9 cellular contexts compared by ENCODE assay signal in the genomic region with DNA sequence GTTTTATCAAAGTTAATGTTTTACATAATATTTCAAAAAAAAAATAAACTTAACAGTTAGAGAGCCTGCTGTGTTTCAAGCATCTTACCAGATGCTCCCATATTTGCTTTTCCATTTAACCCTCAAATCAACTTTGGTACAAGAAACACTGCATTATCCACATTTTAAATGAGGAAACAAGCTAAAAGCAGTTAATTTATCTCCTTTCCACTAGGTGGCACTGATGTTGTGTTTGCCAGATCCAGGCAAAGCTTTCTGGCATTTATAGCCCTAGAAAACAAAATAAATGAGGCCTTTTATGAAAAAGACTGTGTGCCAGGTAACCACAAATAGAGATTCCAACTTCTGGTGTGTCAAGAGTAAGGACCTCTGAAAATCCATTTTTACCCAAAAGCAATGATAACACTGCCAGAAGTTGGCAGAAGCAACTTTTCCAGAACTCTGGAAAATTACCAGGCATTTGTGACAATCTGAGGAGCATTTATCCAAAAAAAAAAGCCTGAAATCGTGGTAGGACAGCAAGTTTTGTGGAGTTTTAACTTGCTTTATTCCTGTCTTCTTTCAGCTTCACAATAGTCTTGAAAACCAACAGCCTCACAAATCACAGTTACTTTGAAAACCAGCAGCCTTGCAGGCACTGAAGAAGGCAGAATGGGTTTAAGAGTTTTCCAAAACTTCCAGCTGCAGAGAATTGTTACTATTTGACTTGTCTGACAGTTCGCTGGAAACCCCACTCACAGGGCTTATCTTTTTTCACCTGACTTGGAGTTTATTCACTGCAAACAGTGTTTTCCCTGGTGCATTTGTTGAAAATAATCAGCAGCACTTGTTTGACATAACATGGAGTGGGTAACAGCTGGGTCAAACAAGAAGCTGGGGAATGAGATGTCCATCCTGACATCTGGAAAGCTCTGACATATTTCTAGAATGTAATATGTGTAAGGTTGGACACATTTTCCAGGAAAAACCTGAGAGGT. TPM values are rescaled to one million over a fixed set of nuclear protein-coding genes. Genes with fewer than 3 reads are reported as not detected.
A peak's percentile ranks its signal among the peaks of the same experiment; 100 is the strongest.
DNase-seq lines count a peak whose midpoint lies in the region; ATAC-seq and TF ChIP-seq lines count a peak whose summit lies in the region.
"Had no signal": no experiment of that assay in that cellular context is flagged by ENCODE, and none has a peak within 500 bp of the region (broad histone marks: within the 10 kb centered on the region; RNA-seq: fewer than 3 reads in every experiment).

No MANE protein-coding gene starts in this region.

- peak overlapping the region in 1 of 2 donors; percentile 23 for H3K27ac ChIP-seq in liver (ENCODE audit: low read depth in 1 of 2, low read length in 2 of 2)
- H3K27ac ChIP-seq: SJSA1 had no signal

- no peaks in the 10 kb centered on the region for H3K36me3 Mint-ChIP-seq in Calu3 (ENCODE audit: insufficient read depth, unreplicated experiment)

- peak overlapping the region in 1 of 2 donors; percentile 48 for H3K9ac ChIP-seq in liver (ENCODE audit: low read depth in 1 of 2, low read length in 2 of 2)

- TF ChIP-seq CTCF in Calu3 (IDR thresholded peaks at IDR 0.05; ENCODE audit: unreplicated experiment) (peak; percentile 43), cardiac fibroblast (IDR thresholded peaks at IDR 0.05; ENCODE audit: low read depth, low read length) (peak; percentile 69), liver (IDR thresholded peaks at IDR 0.05; ENCODE audit: low read depth, low read length, missing input control) (peak; percentile 70)

- no peak overlapping the region for H3K27ac Mint-ChIP-seq in Calu3 (ENCODE audit: unreplicated experiment)

- 20% methylated on average over 2 of the region's 2 CpGs for WGBS in liver

- H3K9me3 ChIP-seq in liver (ENCODE audit: control insufficient read depth in 4 of 4, low read length in 3 of 4) = no peaks in the 10 kb centered on the region
- H3K9me3 ChIP-seq: SJSA1 had no signal

- intact Hi-C loops in Calu3 (cut with micrococcal nuclease; ENCODE audit: unreplicated experiment) = no loop called here

- no peaks in the 10 kb centered on the region for H3K27me3 ChIP-seq in liver (ENCODE audit: control insufficient read depth in 4 of 4, insufficient read depth in 4 of 4, low read length in 3 of 4)

- no peaks in the 10 kb centered on the region for H3K36me3 ChIP-seq in liver (ENCODE audit: control insufficient read depth in 4 of 4, insufficient read depth in 3 of 4, low read depth in 1 of 4, low read length in 3 of 4)
- H3K36me3 ChIP-seq: SJSA1 had no signal

- DNase-seq in Calu3 (no peak), HCEC 1CT (peak; percentile 63), NOMO-1 treated with dmso at 0.1 percent for 144 hours (lab: John Stamatoyannopoulos, UW; ENCODE audit: unreplicated experiment) (peak; percentile 12), cardiac fibroblast (ENCODE audit: low read depth in 2 of 2) (peak; percentile 73 to 76), islet precursor cell (no peak)

- H3K4me1 Mint-ChIP-seq in Calu3 (ENCODE audit: low read depth, unreplicated experiment) = no peaks in the 10 kb centered on the region

- ATAC-seq in HG02973 (IDR thresholded peaks at IDR 0.05; ENCODE audit: unreplicated experiment) (no peak), GM18873 (IDR thresholded peaks at IDR 0.05; ENCODE audit: low FRiP score, unreplicated experiment) (no peak)

- no peak overlapping the region for H3K4me3 Mint-ChIP-seq in Calu3 (ENCODE audit: low read depth, unreplicated experiment)

- CTCF ChIA-PET in Calu3 (lab: Charles Lee) = interaction anchor here (0.5 to 1.6 kb wide), 8 partner anchors 10 to 499 kb away, joined by 3 to 24 read pairs (median 3); partner anchors contain the start of genes FAM162A, MIX23, SLC15A2 and WDR5B

- H3K9me3 Mint-ChIP-seq in Calu3 (ENCODE audit: low read depth, unreplicated experiment) = no peaks in the 10 kb centered on the region

- no TSS peak for BruUV-seq in Calu3 (replicated peaks; lab: Mats Ljungman, UMichigan)

- H3K4me3 ChIP-seq in cardiac fibroblast (replicated peaks in 1 of 2; ENCODE audit: low read depth in 2 of 2, low read length in 2 of 2) (no peak overlapping the region), liver (ENCODE audit: low read depth in 1 of 3, low read length in 3 of 3) (no peak overlapping the region)
- H3K4me3 ChIP-seq: SJSA1 had no signal

- H3K27me3 Mint-ChIP-seq in Calu3 (ENCODE audit: unreplicated experiment) = no peaks in the 10 kb centered on the region

- H3K4me1 ChIP-seq in liver (ENCODE audit: control insufficient read depth in 4 of 4, insufficient read depth in 4 of 4, low read length in 3 of 4) = peaks cover 6 to 41% (median 40%) of the 10 kb centered on the region in 4 donors
- H3K4me1 ChIP-seq: SJSA1 had no signal

- peak; percentile 87 to 89 for TF ChIP-seq RAD21 in liver (IDR thresholded peaks at IDR 0.05)

TF ChIP-seq in liver, 16 proteins besides CTCF, POLR2A, EP300 and RAD21:
- TF ChIP-seq ZBTB33 (IDR thresholded peaks at IDR 0.05) (no peak), YY1 (IDR thresholded peaks at IDR 0.05) (no peak), SP1 (IDR thresholded peaks at IDR 0.05) (no peak), TAF1 (conservative IDR thresholded peaks at IDR 0.05) (no peak)
TF ChIP-seq in liver: peak in this region for 0.

RNA-seq across cellular contexts. Expression of gene FAM162A, which starts 9.2 kb away (rescaled TPM):
- total RNA-seq in Calu3 (2022) = 34.3 and 38.0 TPM in 2 replicates
- total RNA-seq in liver = 10 to 100 TPM; 16.6 to 17.4 TPM
- polyA plus RNA-seq in liver = 100 to 1,000 TPM in 1 of 2 donors, 10 to 100 TPM in 1; 41.7 to 160 TPM

RNA-seq across cellular contexts. Expression of gene MIX23, which starts 10.1 kb away (rescaled TPM):
- total RNA-seq in Calu3 (2022) = 39.6 and 50.9 TPM in 2 replicates
- 10 to 100 TPM; 14.0 to 17.4 TPM for total RNA-seq in liver
- 10 to 100 TPM; 16.1 to 19.6 TPM for polyA plus RNA-seq in liver

RNA-seq across cellular contexts. Expression of gene WDR5B, which starts 22.7 kb away (rescaled TPM):
- 7.2 and 7.9 TPM in 2 replicates for total RNA-seq in Calu3 (2022)
- total RNA-seq in liver = 1 to 10 TPM; 2.3 to 3.7 TPM
- 1 to 10 TPM; 1.8 TPM for polyA plus RNA-seq in liver

Comparison
In these comparisons a context has a peak if more than half of its experiments do, and no peak if none do; other contexts are left out.
1. DNase-seq: peak in HCEC 1CT (single experiment), NOMO-1 treated with dmso at 0.1 percent for 144 hours (single experiment) and cardiac fibroblast (2 of 2); none in Calu3 (single experiment) and islet precursor cell (single experiment).
2. Peak in every context shown above with its lines, with median percentiles within 50 percentile points of each other: CTCF ChIP-seq.